ENCODE assay signal across 19 cellular contexts in the genomic region with DNA sequence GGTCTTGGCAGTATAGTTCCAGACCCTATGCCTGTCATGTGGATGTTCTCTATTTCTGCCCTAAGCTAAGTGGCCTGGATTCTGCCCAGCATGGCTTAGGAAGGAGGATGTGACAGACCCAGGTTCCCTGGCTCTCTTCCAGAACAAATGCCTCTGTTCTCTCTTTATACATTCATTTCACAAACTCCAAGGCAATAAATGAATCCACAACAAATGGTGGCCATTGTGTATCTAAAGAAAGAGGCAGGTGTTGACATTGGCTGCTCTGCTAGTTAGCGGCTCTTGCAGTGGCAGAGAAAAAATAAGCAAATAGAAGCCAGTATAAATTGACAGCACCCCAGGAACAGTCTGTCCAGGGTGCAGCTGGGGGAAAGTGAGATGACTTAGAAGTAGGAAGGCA.
DNase-seq lines count a peak whose midpoint lies in the region; ATAC-seq, FAIRE-seq and TF ChIP-seq lines count a peak whose summit lies in the region.
"Had no signal": no experiment of that assay in that cellular context is flagged by ENCODE, and none has a peak within 500 bp of the region (broad histone marks: within the 10 kb centered on the region; RNA-seq: fewer than 3 reads in every experiment).

No MANE protein-coding gene starts in this region.

- H3K36me3 ChIP-seq in CD8-positive, alpha-beta T cell (ENCODE audit: insufficient read depth, low read length) = no peaks in the 10 kb centered on the region
- H3K36me3 ChIP-seq in vagina = no peaks in the 10 kb centered on the region
- H3K36me3 ChIP-seq: BLaER1, MG63, SJCRH30 had no signal

- H3K9me3 Mint-ChIP-seq in CD8-positive, alpha-beta T cell = no peaks in the 10 kb centered on the region

- H3K27ac Mint-ChIP-seq in CD8-positive, alpha-beta T cell = no peak overlapping the region
- H3K27ac Mint-ChIP-seq: CD8-positive, alpha-beta memory T cell had no signal

- intact Hi-C loops in left colon (cut with DNase I, micrococcal nuclease) = no loop called here
- intact Hi-C loops in CD8-positive, alpha-beta T cell (cut with DNase I, micrococcal nuclease) = no loop called here
- intact Hi-C loops in vagina (cut with DNase I) = no loop called here

- H3K4me1 Mint-ChIP-seq in CD8-positive, alpha-beta T cell (ENCODE audit: low read depth) = no peaks in the 10 kb centered on the region
- H3K4me1 Mint-ChIP-seq: CD8-positive, alpha-beta memory T cell had no signal

- no peak for TF ChIP-seq CTCF in CD8-positive, alpha-beta T cell (IDR thresholded peaks at IDR 0.05)
- TF ChIP-seq CTCF in vagina (IDR thresholded peaks at IDR 0.05) = no peak

- H3K27me3 ChIP-seq in CD8-positive, alpha-beta T cell (ENCODE audit: insufficient read depth, low read length) = no peaks in the 10 kb centered on the region
- no peaks in the 10 kb centered on the region for H3K27me3 ChIP-seq in vagina
- H3K27me3 ChIP-seq: BLaER1, MG63, SJCRH30 had no signal

- no peak overlapping the region for H3K27ac ChIP-seq in CD8-positive, alpha-beta T cell (ENCODE audit: low read depth, low read length)
- H3K27ac ChIP-seq in vagina = no peak overlapping the region
- H3K27ac ChIP-seq: BLaER1, SJCRH30 had no signal

- CTCF ChIA-PET in CD8-positive, alpha-beta T cell (lab: Charles Lee) = no interaction called here

- no peak overlapping the region for H3K4me3 ChIP-seq in CD8-positive, alpha-beta T cell (ENCODE audit: low read depth, low read length)
- no peak overlapping the region for H3K4me3 ChIP-seq in vagina
- H3K4me3 ChIP-seq: BLaER1, MG63, SJCRH30 had no signal

- no peak overlapping the region for H3K4me3 Mint-ChIP-seq in CD8-positive, alpha-beta T cell
- H3K4me3 Mint-ChIP-seq: CD8-positive, alpha-beta memory T cell had no signal

- peak; percentile 27 for DNase-seq in NCI-H510A treated with DMSO at 0.1 percent for 48 hours (lab: John Stamatoyannopoulos, UW)
- DNase-seq in NCI-H510A (lab: John Stamatoyannopoulos, UW) = no peak
- peak; percentile 84 for DNase-seq in NCI-H1092 treated with DMSO at 0.1 percent for 48 hours (lab: John Stamatoyannopoulos, UW)
- DNase-seq in NCI-H345 (lab: John Stamatoyannopoulos, UW) = peak; percentile 96
- DNase-seq in left colon = no peak
- DNase-seq in CD8-positive, alpha-beta T cell = no peak
- no peak for DNase-seq in frontal cortex (ENCODE audit: low spot score in 2 of 2)
- no peak for DNase-seq in vagina (ENCODE audit: extremely low spot score in 2 of 2)
- DNase-seq: CD8-positive, alpha-beta memory T cell; DMS79 treated with DMSO at 0.1 percent for 48 hours; HCEC 1CT; MG63; NCI-H146; NCI-H2171; RPMI8226; SJCRH30; T-helper 2 cell had no signal

- no peak for FAIRE-seq in frontal cortex (lab: Jason Lieb, UNC)
- FAIRE-seq: A204.1 had no signal

- peaks cover 14% of the 10 kb centered on the region for H3K27me3 Mint-ChIP-seq in CD8-positive, alpha-beta T cell (ENCODE audit: low read depth)

- no peaks in the 10 kb centered on the region for H3K36me3 Mint-ChIP-seq in CD8-positive, alpha-beta T cell
- H3K36me3 Mint-ChIP-seq: CD8-positive, alpha-beta memory T cell had no signal

- TF ChIP-seq POLR2A in vagina (IDR thresholded peaks at IDR 0.05) = no peak

- POLR2A ChIA-PET in CD8-positive, alpha-beta T cell (lab: Charles Lee) = no interaction called here

- peak; percentile 9 for ATAC-seq in left colon
- ATAC-seq in CD8-positive, alpha-beta T cell = no peak

- no peaks in the 10 kb centered on the region for H3K4me1 ChIP-seq in CD8-positive, alpha-beta T cell (ENCODE audit: insufficient read depth, low read length)
- H3K4me1 ChIP-seq in vagina = no peaks in the 10 kb centered on the region
- H3K4me1 ChIP-seq: BLaER1, SJCRH30 had no signal

- H3K9me3 ChIP-seq in CD8-positive, alpha-beta T cell (ENCODE audit: low read length) = no peaks in the 10 kb centered on the region
- no peaks in the 10 kb centered on the region for H3K9me3 ChIP-seq in vagina
- H3K9me3 ChIP-seq: MG63, SJCRH30 had no signal

Comparison
In these comparisons a context has a peak if more than half of its experiments do, and no peak if none do; other contexts are left out.
1. DNase-seq: peak in NCI-H510A treated with DMSO at 0.1 percent for 48 hours (single experiment), NCI-H1092 treated with DMSO at 0.1 percent for 48 hours (single experiment) and NCI-H345 (single experiment); none in NCI-H510A (single experiment), left colon (0 of 2), CD8-positive, alpha-beta T cell (0 of 7), frontal cortex (0 of 2) and vagina (0 of 2).